Comparison of ENCODE assay signal across 9 cellular contexts in genomic region chr14:102819790-102820330, GRCh38. TPM values are rescaled to one million over a fixed set of nuclear protein-coding genes. Genes with fewer than 3 reads are reported as not detected.
DNase-seq lines count a peak whose midpoint lies in the region; ATAC-seq and TF ChIP-seq lines count a peak whose summit lies in the region.
"Had no signal": no experiment of that assay in that cellular context is flagged by ENCODE, and none has a peak within 500 bp of the region (broad histone marks: within the 10 kb centered on the region; RNA-seq: fewer than 3 reads in every experiment).

No MANE protein-coding gene starts in this region.

- H2AFZ ChIP-seq in smooth muscle cell (ENCODE audit: low read depth): no peak overlapping the region

- H3K9ac ChIP-seq in smooth muscle cell (ENCODE audit: low read depth): no peak overlapping the region
- H3K9ac ChIP-seq: BLaER1 had no signal

- H3K4me3 Mint-ChIP-seq in activated T-cell treated with anti-CD3 and anti-CD28 coated beads, Interleukin-2, amount 50 U/mL, for 4 hours: peak overlapping the region; percentile 76
- peak overlapping the region; percentile 20 for H3K4me3 Mint-ChIP-seq in activated naive CD8-positive, alpha-beta T cell treated with anti-CD3 and anti-CD28 coated beads, Interleukin-2, amount 10 ng/mL, durations not matched to agents 7 days and 5 days

- 80 to 89% (median 87%) methylated on average over 15 of the region's 15 CpGs for WGBS in stomach, 5 donors
- 96% methylated on average over 15 of the region's 15 CpGs for WGBS in smooth muscle cell (ENCODE audit: low lambda C conversion rate)

- peak overlapping the region in 3 of 5 donors; percentile 39 to 63 (median 41) for H3K27ac ChIP-seq in stomach
- no peak overlapping the region for H3K27ac ChIP-seq in smooth muscle cell (ENCODE audit: low read depth)
- H3K27ac ChIP-seq: BLaER1 had no signal

- H3K4me2 ChIP-seq in smooth muscle cell: no peak overlapping the region
- H3K4me2 ChIP-seq: BLaER1 had no signal

- H3K4me3 ChIP-seq in stomach (no peak overlapping the region), smooth muscle cell (no peak overlapping the region)
- H3K4me3 ChIP-seq: BLaER1 had no signal

- H3K36me3 ChIP-seq in stomach (no peaks in the 10 kb centered on the region), smooth muscle cell (ENCODE audit: low read depth) (no peaks in the 10 kb centered on the region)

- POLR2A ChIA-PET in activated naive CD8-positive, alpha-beta T cell treated with anti-CD3 and anti-CD28 coated beads, Interleukin-2, amount 10 ng/mL, durations not matched to agents 7 days and 5 days (lab: Charles Lee): no interaction called here

- H3K9me3 Mint-ChIP-seq in activated T-cell treated with anti-CD3 and anti-CD28 coated beads, Interleukin-2, amount 50 U/mL, for 4 hours: no peaks in the 10 kb centered on the region
- no peaks in the 10 kb centered on the region for H3K9me3 Mint-ChIP-seq in activated naive CD8-positive, alpha-beta T cell treated with anti-CD3 and anti-CD28 coated beads, Interleukin-2, amount 10 ng/mL, durations not matched to agents 7 days and 5 days

- H3K9me3 ChIP-seq in stomach (no peaks in the 10 kb centered on the region), smooth muscle cell (replicated peaks; ENCODE audit: low read depth) (no peaks in the 10 kb centered on the region)
- H3K9me3 ChIP-seq: BLaER1 had no signal

- peak overlapping the region; percentile 67 for H3K27ac Mint-ChIP-seq in activated naive CD8-positive, alpha-beta T cell treated with anti-CD3 and anti-CD28 coated beads, Interleukin-2, amount 10 ng/mL, durations not matched to agents 7 days and 5 days

- peaks cover 98% of the 10 kb centered on the region for H4K20me1 ChIP-seq in smooth muscle cell (ENCODE audit: low read depth)

- H3F3A ChIP-seq in smooth muscle cell (ENCODE audit: low read depth): peaks cover 3% of the 10 kb centered on the region

- DNase-seq in activated T-cell treated with anti-CD3 and anti-CD28 coated beads, Interleukin-2, amount 50 U/mL, for 4 hours: no peak
- no peak for DNase-seq in activated T-cell treated with anti-CD3 and anti-CD28 coated beads, Interleukin-2, amount 50 U/mL, for 1 hour
- no peak for DNase-seq in activated naive CD8-positive, alpha-beta T cell treated with anti-CD3 and anti-CD28 coated beads, Interleukin-2, amount 10 ng/mL, durations not matched to agents 7 days and 5 days
- DNase-seq in stomach (no peak), medulla oblongata (ENCODE audit: extremely low spot score) (no peak), activated gamma-delta T cell (lab: John Stamatoyannopoulos, UW) (no peak), smooth muscle cell (lab: John Stamatoyannopoulos, UW; ENCODE audit: unreplicated experiment) (no peak)

- no peaks in the 10 kb centered on the region for H3K27me3 ChIP-seq in stomach
- no peaks in the 10 kb centered on the region for H3K27me3 ChIP-seq in smooth muscle cell (ENCODE audit: low read depth)
- H3K27me3 ChIP-seq: BLaER1 had no signal

- no peak for TF ChIP-seq EP300 in stomach (IDR thresholded peaks at IDR 0.05)

- peak; percentile 35 to 46 for ATAC-seq in activated T-cell treated with anti-CD3 and anti-CD28 coated beads, Interleukin-2, amount 50 U/mL, for 4 hours
- ATAC-seq in HG03039 (IDR thresholded peaks at IDR 0.05; ENCODE audit: unreplicated experiment): peak; percentile 22
- no peak for ATAC-seq in activated naive CD8-positive, alpha-beta T cell treated with anti-CD3 and anti-CD28 coated beads, Interleukin-2, amount 10 ng/mL, durations not matched to agents 7 days and 5 days (ENCODE audit: low read depth)

- intact Hi-C loops in stomach (cut with DNase I; ENCODE audit: low total_unique reads): no loop called here

- no peak for TF ChIP-seq POLR2A in stomach (IDR thresholded peaks at IDR 0.05)

- peaks cover 0 to 36% (median 13%) of the 10 kb centered on the region in 4 donors for H3K4me1 ChIP-seq in stomach
- H3K4me1 ChIP-seq in smooth muscle cell (ENCODE audit: low read depth): peaks cover 4% of the 10 kb centered on the region

- no peaks in the 10 kb centered on the region for H3K27me3 Mint-ChIP-seq in activated T-cell treated with anti-CD3 and anti-CD28 coated beads, Interleukin-2, amount 50 U/mL, for 4 hours (ENCODE audit: low read depth)
- no peaks in the 10 kb centered on the region for H3K27me3 Mint-ChIP-seq in activated naive CD8-positive, alpha-beta T cell treated with anti-CD3 and anti-CD28 coated beads, Interleukin-2, amount 10 ng/mL, durations not matched to agents 7 days and 5 days

- TF ChIP-seq CTCF in stomach (IDR thresholded peaks at IDR 0.05) (no peak), smooth muscle cell (IDR thresholded peaks at IDR 0.05; ENCODE audit: borderline replicate concordance, insufficient read depth, poor library complexity, severe bottlenecking) (no peak)

- H3K36me3 Mint-ChIP-seq in activated T-cell treated with anti-CD3 and anti-CD28 coated beads, Interleukin-2, amount 50 U/mL, for 4 hours (ENCODE audit: insufficient read depth): peaks cover 32% of the 10 kb centered on the region
- H3K36me3 Mint-ChIP-seq in activated naive CD8-positive, alpha-beta T cell treated with anti-CD3 and anti-CD28 coated beads, Interleukin-2, amount 10 ng/mL, durations not matched to agents 7 days and 5 days: peaks cover 15% of the 10 kb centered on the region

- H3K79me2 ChIP-seq in smooth muscle cell (ENCODE audit: low read depth): peaks cover 65% of the 10 kb centered on the region

- peaks cover 89% of the 10 kb centered on the region for H3K4me1 Mint-ChIP-seq in activated T-cell treated with anti-CD3 and anti-CD28 coated beads, Interleukin-2, amount 50 U/mL, for 4 hours (ENCODE audit: low read depth)
- H3K4me1 Mint-ChIP-seq in activated naive CD8-positive, alpha-beta T cell treated with anti-CD3 and anti-CD28 coated beads, Interleukin-2, amount 10 ng/mL, durations not matched to agents 7 days and 5 days: peaks cover 24% of the 10 kb centered on the region

RNA-seq across cellular contexts. Expression of gene TRAF3, which starts 42.6 kb away (rescaled TPM):
- total RNA-seq in activated T-cell treated with anti-CD3 and anti-CD28 coated beads, Interleukin-2, amount 50 U/mL, for 4 hours: 10 to 100 TPM; 76.0 to 91.0 (median 78.1) TPM
- total RNA-seq in activated naive CD8-positive, alpha-beta T cell treated with anti-CD3 and anti-CD28 coated beads, Interleukin-2, amount 10 ng/mL, durations not matched to agents 7 days and 5 days: 10 to 100 TPM; 31.1 to 32.9 TPM
- total RNA-seq in stomach (10 to 100 TPM in 1 of 5 donors, 1 to 10 TPM in 4; 4.0 to 30.1 (median 7.5) TPM), smooth muscle cell (10.8 and 24.6 TPM in 2 replicates)
- polyA plus RNA-seq in stomach (1 to 10 TPM; 3.5 to 7.0 (median 3.9) TPM), smooth muscle cell (9.4 and 13.1 TPM in 2 replicates)
